In the genomic region with DNA sequence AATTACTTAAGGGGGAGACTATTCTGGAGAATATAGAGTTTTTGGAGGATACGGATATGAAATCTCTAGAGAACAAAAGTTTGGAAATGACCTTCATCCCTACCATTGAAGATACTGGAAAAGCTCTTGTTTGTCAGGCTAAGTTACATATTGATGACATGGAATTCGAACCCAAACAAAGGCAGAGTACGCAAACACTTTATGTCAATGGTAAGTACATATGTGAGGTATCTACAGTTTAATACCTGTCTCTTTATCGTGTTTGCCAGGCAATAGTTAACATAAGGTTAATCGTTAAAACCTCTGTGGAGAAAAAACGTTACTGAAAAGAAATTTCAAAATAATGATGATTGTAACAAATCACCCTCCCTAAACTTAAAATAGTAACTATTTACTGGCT, we compare ENCODE assay signal across 20 cellular contexts. TPM values are rescaled to one million over a fixed set of nuclear protein-coding genes. Genes with fewer than 3 reads are reported as not detected.
"Had no signal": no experiment of that assay in that cellular context is flagged by ENCODE, and none has a peak within 500 bp of the region (broad histone marks: within the 10 kb centered on the region; RNA-seq: fewer than 3 reads in every experiment).

No MANE protein-coding gene starts in this region.

- H3K9me3 ChIP-seq: MG63, SJCRH30 had no signal

- H3K27me3 ChIP-seq: MG63, SJCRH30 had no signal

- H3K27ac ChIP-seq: RWPE1, SJCRH30 had no signal

- DNase-seq: Karpas-422, KG1, MG63, NCI-H1092, NCI-H1105 treated with DMSO at 0.1 percent for 48 hours, NCI-H1417 treated with DMSO at 0.1 percent for 48 hours, NCI-H187, NCI-H2029, NCI-H2081 treated with DMSO at 0.1 percent for 48 hours, NCI-H2171, NCI-H226, NCI-H446, NCI-H510A, NCI-H524 treated with DMSO at 0.1 percent for 48 hours, NCI-H69, NCI-H774, SHP77 treated with DMSO at 0.1 percent for 48 hours, SJCRH30 had no signal

- H3K4me3 ChIP-seq: MG63, SJCRH30 had no signal

- H3K36me3 ChIP-seq: MG63, SJCRH30 had no signal

RNA-seq across cellular contexts. Expression of gene VCAM1, which starts 11.8 kb away (rescaled TPM):
- total RNA-seq: HT1080, SJCRH30 had no signal
